Comparison of ENCODE assay signal across 17 cellular contexts in genomic region chr2:173371023-173371422, GRCh38. TPM values are rescaled to one million over a fixed set of nuclear protein-coding genes. Genes with fewer than 3 reads are reported as not detected.
DNase-seq lines count a peak whose midpoint lies in the region; ATAC-seq and TF ChIP-seq lines count a peak whose summit lies in the region.
"Had no signal": no experiment of that assay in that cellular context is flagged by ENCODE, and none has a peak within 500 bp of the region (broad histone marks: within the 10 kb centered on the region; RNA-seq: fewer than 3 reads in every experiment).

No MANE protein-coding gene starts in this region.

- H3K27me3 ChIP-seq in Panc1 (ENCODE audit: control insufficient read depth, insufficient read depth, low read length): no peaks in the 10 kb centered on the region
- H3K27me3 ChIP-seq in osteoblast (ENCODE audit: insufficient read depth, low read length): no peaks in the 10 kb centered on the region
- H3K27me3 ChIP-seq in tibial nerve: no peaks in the 10 kb centered on the region

- no peak for DNase-seq in activated naive CD8-positive, alpha-beta T cell treated with anti-CD3 and anti-CD28 coated beads, Interleukin-2, amount 10 ng/mL, durations not matched to agents 7 days and 5 days
- no peak for DNase-seq in activated naive CD8-positive, alpha-beta T cell treated with anti-CD3 and anti-CD28 coated beads for 36 hours
- DNase-seq in Panc1 (ENCODE audit: low read depth, low spot score): no peak
- no peak for DNase-seq in activated T-helper 2 cell treated with anti-CD3 and anti-CD28 coated beads, Interferon-gamma antibody, Interleukin-2, Interleukin-4, amounts not matched to agents 10 μg/mL and 5 μg/mL and 100 μg/mL, durations not matched to agents 14 hours and 24 hours and 36 hours (ENCODE audit: low spot score)
- no peak for DNase-seq in osteoblast (ENCODE audit: insufficient read length, low spot score, missing footprints)
- DNase-seq in tibial nerve (ENCODE audit: low spot score in 2 of 2): no peak
- DNase-seq in NCI-H82 (lab: John Stamatoyannopoulos, UW): no peak
- DNase-seq: CD8-positive, alpha-beta T cell; DMS79 treated with DMSO at 0.1 percent for 48 hours; GDM1; GOT3; HFFc6; NCI-H1105 treated with DMSO at 0.1 percent for 48 hours; NCI-H187; NCI-H446; SHP77 had no signal

- TF ChIP-seq POLR2A in tibial nerve (IDR thresholded peaks at IDR 0.05): no peak

- H3K79me2 ChIP-seq in osteoblast (ENCODE audit: insufficient read depth, low read length): no peaks in the 10 kb centered on the region

- no peak overlapping the region for H3K4me3 ChIP-seq in Panc1 (ENCODE audit: low read depth in 2 of 2, low read length in 2 of 2)
- H3K4me3 ChIP-seq in osteoblast (ENCODE audit: insufficient read depth, low read length): no peak overlapping the region
- H3K4me3 ChIP-seq in tibial nerve: no peak overlapping the region

- H3K36me3 ChIP-seq in Panc1 (ENCODE audit: control insufficient read depth, insufficient read depth, low read length): peaks cover 21% of the 10 kb centered on the region
- H3K36me3 ChIP-seq in osteoblast (ENCODE audit: insufficient read depth, low read length): peaks cover 2% of the 10 kb centered on the region
- H3K36me3 ChIP-seq in tibial nerve: no peaks in the 10 kb centered on the region

- no peak for ATAC-seq in activated naive CD8-positive, alpha-beta T cell treated with anti-CD3 and anti-CD28 coated beads, Interleukin-2, amount 10 ng/mL, durations not matched to agents 7 days and 5 days (ENCODE audit: low read depth)
- ATAC-seq in Panc1: peak; percentile 56; the same call in 1 of the 2 replicates
- ATAC-seq: CD8-positive, alpha-beta T cell had no signal

- H3K27me3 Mint-ChIP-seq in activated naive CD8-positive, alpha-beta T cell treated with anti-CD3 and anti-CD28 coated beads, Interleukin-2, amount 10 ng/mL, durations not matched to agents 7 days and 5 days: no peaks in the 10 kb centered on the region
- no peaks in the 10 kb centered on the region for H3K27me3 Mint-ChIP-seq in activated naive CD8-positive, alpha-beta T cell treated with anti-CD3 and anti-CD28 coated beads for 36 hours
- H3K27me3 Mint-ChIP-seq in activated T-helper 2 cell treated with anti-CD3 and anti-CD28 coated beads, Interferon-gamma antibody, Interleukin-2, Interleukin-4, amounts not matched to agents 10 μg/mL and 5 μg/mL and 100 μg/mL, durations not matched to agents 14 hours and 24 hours and 36 hours (ENCODE audit: low read depth): no peaks in the 10 kb centered on the region

- WGBS in tibial nerve, 2 donors: 73 to 76% methylated on average over 3 of the region's 3 CpGs

- intact Hi-C loops in Panc1 (cut with micrococcal nuclease; ENCODE audit: unreplicated experiment): no loop called here
- intact Hi-C loops in activated T-helper 2 cell treated with anti-CD3 and anti-CD28 coated beads, Interferon-gamma antibody, Interleukin-2, Interleukin-4, amounts not matched to agents 10 μg/mL and 5 μg/mL and 100 μg/mL, durations not matched to agents 14 hours and 24 hours and 36 hours (cut with micrococcal nuclease): loop anchor here (5.0 kb wide), 1 partner anchor 84 kb away; no protein-coding TSS in a partner anchor

- CTCF ChIA-PET in Panc1 (lab: Charles Lee): no interaction called here

- H3K9me3 ChIP-seq in Panc1 (ENCODE audit: control insufficient read depth, insufficient read depth, low read depth, low read length) (no peaks in the 10 kb centered on the region), osteoblast (ENCODE audit: low read depth, low read length) (no peaks in the 10 kb centered on the region), tibial nerve (no peaks in the 10 kb centered on the region)

- peak overlapping the region; percentile 75 for H3K27ac Mint-ChIP-seq in activated naive CD8-positive, alpha-beta T cell treated with anti-CD3 and anti-CD28 coated beads, Interleukin-2, amount 10 ng/mL, durations not matched to agents 7 days and 5 days
- H3K27ac Mint-ChIP-seq in activated naive CD8-positive, alpha-beta T cell treated with anti-CD3 and anti-CD28 coated beads for 36 hours: no peak overlapping the region
- peak overlapping the region; percentile 80 for H3K27ac Mint-ChIP-seq in activated T-helper 2 cell treated with anti-CD3 and anti-CD28 coated beads, Interferon-gamma antibody, Interleukin-2, Interleukin-4, amounts not matched to agents 10 μg/mL and 5 μg/mL and 100 μg/mL, durations not matched to agents 14 hours and 24 hours and 36 hours
- H3K27ac Mint-ChIP-seq: HFFc6 had no signal

- no peaks in the 10 kb centered on the region for H3K9me3 Mint-ChIP-seq in activated naive CD8-positive, alpha-beta T cell treated with anti-CD3 and anti-CD28 coated beads, Interleukin-2, amount 10 ng/mL, durations not matched to agents 7 days and 5 days
- no peaks in the 10 kb centered on the region for H3K9me3 Mint-ChIP-seq in activated naive CD8-positive, alpha-beta T cell treated with anti-CD3 and anti-CD28 coated beads for 36 hours
- H3K9me3 Mint-ChIP-seq in activated T-helper 2 cell treated with anti-CD3 and anti-CD28 coated beads, Interferon-gamma antibody, Interleukin-2, Interleukin-4, amounts not matched to agents 10 μg/mL and 5 μg/mL and 100 μg/mL, durations not matched to agents 14 hours and 24 hours and 36 hours: no peaks in the 10 kb centered on the region
- H3K9me3 Mint-ChIP-seq: CD8-positive, alpha-beta T cell; HFFc6 had no signal

- POLR2A ChIA-PET in activated naive CD8-positive, alpha-beta T cell treated with anti-CD3 and anti-CD28 coated beads, Interleukin-2, amount 10 ng/mL, durations not matched to agents 7 days and 5 days (lab: Charles Lee): interaction anchor here (0.6 kb wide), 1 partner anchor 14 kb away, joined by 3 read pairs; no protein-coding TSS in a partner anchor
- POLR2A ChIA-PET in Panc1 (lab: Charles Lee): no interaction called here

- no peaks in the 10 kb centered on the region for H4K20me1 ChIP-seq in osteoblast (ENCODE audit: insufficient read depth, low read length)

- TF ChIP-seq CTCF in Panc1 (IDR thresholded peaks at IDR 0.05): no peak
- TF ChIP-seq CTCF in osteoblast (IDR thresholded peaks at IDR 0.05; ENCODE audit: extremely low read depth, low read depth, low read length): no peak
- no peak for TF ChIP-seq CTCF in tibial nerve (IDR thresholded peaks at IDR 0.05)

- H3K4me1 Mint-ChIP-seq in activated naive CD8-positive, alpha-beta T cell treated with anti-CD3 and anti-CD28 coated beads, Interleukin-2, amount 10 ng/mL, durations not matched to agents 7 days and 5 days: peaks cover 23% of the 10 kb centered on the region
- H3K4me1 Mint-ChIP-seq in activated naive CD8-positive, alpha-beta T cell treated with anti-CD3 and anti-CD28 coated beads for 36 hours: peaks cover 9% of the 10 kb centered on the region
- peaks cover 30% of the 10 kb centered on the region for H3K4me1 Mint-ChIP-seq in activated T-helper 2 cell treated with anti-CD3 and anti-CD28 coated beads, Interferon-gamma antibody, Interleukin-2, Interleukin-4, amounts not matched to agents 10 μg/mL and 5 μg/mL and 100 μg/mL, durations not matched to agents 14 hours and 24 hours and 36 hours (ENCODE audit: low read depth)

- in situ Hi-C loops in Panc1 (cut with HindIII; ENCODE audit: low pct_unique_long_range_greater_than_20kb, low sequenced_read_pairs): no loop called here

- H3K4me2 ChIP-seq in osteoblast (ENCODE audit: insufficient read depth, low read length): no peak overlapping the region

- no peaks in the 10 kb centered on the region for H3K4me1 ChIP-seq in Panc1 (ENCODE audit: control insufficient read depth, insufficient read depth, low read length)
- H3K4me1 ChIP-seq in osteoblast (ENCODE audit: insufficient read depth, low read length): no peaks in the 10 kb centered on the region
- H3K4me1 ChIP-seq in tibial nerve: no peaks in the 10 kb centered on the region

- peaks cover 50% of the 10 kb centered on the region for H3K36me3 Mint-ChIP-seq in activated naive CD8-positive, alpha-beta T cell treated with anti-CD3 and anti-CD28 coated beads, Interleukin-2, amount 10 ng/mL, durations not matched to agents 7 days and 5 days
- H3K36me3 Mint-ChIP-seq in activated naive CD8-positive, alpha-beta T cell treated with anti-CD3 and anti-CD28 coated beads for 36 hours: peaks cover 55% of the 10 kb centered on the region
- peaks cover 75% of the 10 kb centered on the region for H3K36me3 Mint-ChIP-seq in activated T-helper 2 cell treated with anti-CD3 and anti-CD28 coated beads, Interferon-gamma antibody, Interleukin-2, Interleukin-4, amounts not matched to agents 10 μg/mL and 5 μg/mL and 100 μg/mL, durations not matched to agents 14 hours and 24 hours and 36 hours (ENCODE audit: low read depth)
- H3K36me3 Mint-ChIP-seq: CD8-positive, alpha-beta T cell had no signal

- no TSS peak for BruUV-seq in Panc1 (replicated peaks; lab: Mats Ljungman, UMichigan)

- TF ChIP-seq EP300 in tibial nerve (IDR thresholded peaks at IDR 0.05): no peak

- H3K27ac ChIP-seq in Panc1 (ENCODE audit: low read length) (no peak overlapping the region), osteoblast (ENCODE audit: low read depth, low read length) (no peak overlapping the region), tibial nerve (no peak overlapping the region)
- H3K27ac ChIP-seq: HL-60 had no signal

- H3K4me3 Mint-ChIP-seq in activated naive CD8-positive, alpha-beta T cell treated with anti-CD3 and anti-CD28 coated beads, Interleukin-2, amount 10 ng/mL, durations not matched to agents 7 days and 5 days: no peak overlapping the region
- H3K4me3 Mint-ChIP-seq in activated naive CD8-positive, alpha-beta T cell treated with anti-CD3 and anti-CD28 coated beads for 36 hours: no peak overlapping the region
- H3K4me3 Mint-ChIP-seq in activated T-helper 2 cell treated with anti-CD3 and anti-CD28 coated beads, Interferon-gamma antibody, Interleukin-2, Interleukin-4, amounts not matched to agents 10 μg/mL and 5 μg/mL and 100 μg/mL, durations not matched to agents 14 hours and 24 hours and 36 hours (ENCODE audit: low read depth): no peak overlapping the region
- H3K4me3 Mint-ChIP-seq: HFFc6 had no signal

- peak overlapping the region; percentile 82 for H2AFZ ChIP-seq in osteoblast (ENCODE audit: low read length)

RNA-seq across cellular contexts. Expression of gene CDCA7, which starts 16.4 kb away (rescaled TPM):
- total RNA-seq in activated naive CD8-positive, alpha-beta T cell treated with anti-CD3 and anti-CD28 coated beads, Interleukin-2, amount 10 ng/mL, durations not matched to agents 7 days and 5 days: 10 to 100 TPM; 77.8 to 81.5 TPM
- 10 to 100 TPM; 79.3 to 79.4 TPM for total RNA-seq in activated naive CD8-positive, alpha-beta T cell treated with anti-CD3 and anti-CD28 coated beads for 36 hours
- total RNA-seq in Panc1 (2021; ENCODE audit: unreplicated experiment) (60.5 TPM), osteoblast (0.59 and 1.1 TPM in 2 replicates), tibial nerve (1 to 10 TPM in 2 of 4 donors, not detected in 2; 1.3 to 1.8 TPM)
- polyA plus RNA-seq in Panc1 (2012; ENCODE audit: insufficient read length): 38.8 TPM
- total RNA-seq in activated T-helper 2 cell treated with anti-CD3 and anti-CD28 coated beads, Interferon-gamma antibody, Interleukin-2, Interleukin-4, amounts not matched to agents 10 μg/mL and 5 μg/mL and 100 μg/mL, durations not matched to agents 14 hours and 24 hours and 36 hours: 128 and 129 TPM in 2 replicates

Comparison
In these comparisons a context has a peak if more than half of its experiments do, and no peak if none do; other contexts are left out.
1. RNA of gene CDCA7, which starts 16.4 kb away (total RNA-seq): 128 to 129 TPM in activated T-helper 2 cell treated with anti-CD3 and anti-CD28 coated beads, Interferon-gamma antibody, Interleukin-2, Interleukin-4, amounts not matched to agents 10 μg/mL and 5 μg/mL and 100 μg/mL, durations not matched to agents 14 hours and 24 hours and 36 hours, 77.8 to 81.5 TPM in activated naive CD8-positive, alpha-beta T cell treated with anti-CD3 and anti-CD28 coated beads, Interleukin-2, amount 10 ng/mL, durations not matched to agents 7 days and 5 days, 79.3 to 79.4 TPM in activated naive CD8-positive, alpha-beta T cell treated with anti-CD3 and anti-CD28 coated beads for 36 hours and 60.5 TPM in Panc1 (single experiment); 1.3 to 1.8 TPM in tibial nerve and 0.59 to 1.1 TPM in osteoblast; every median in the first group is over 10 times any median in the second.